ENCODE assay signal across 1 cellular context in genomic region chr5:139296862-139297326, GRCh38.
TF ChIP-seq lines count a peak whose summit lies in the region.

No MANE protein-coding gene starts in this region.

TF ChIP-seq in H1, 55 proteins besides CTCF, POLR2A, EP300 and RAD21 (continued from another document):
- TF ChIP-seq POLR2AphosphoS5 (IDR thresholded peaks at IDR 0.05; ENCODE audit: low read depth, low read length): peak; percentile 60; the same call in 1 of the 2 replicates
- no peak for TF ChIP-seq CHD1 (IDR thresholded peaks at IDR 0.05; ENCODE audit: low read depth, low read length)
- no peak for TF ChIP-seq BACH1 (IDR thresholded peaks at IDR 0.05; ENCODE audit: low read length)
- no peak for TF ChIP-seq RXRA (IDR thresholded peaks at IDR 0.05; ENCODE audit: insufficient read depth, low read depth, low read length)
TF ChIP-seq in H1: peak in this region for 2.
